1 cellular context compared by ENCODE assay signal in the genomic region with DNA sequence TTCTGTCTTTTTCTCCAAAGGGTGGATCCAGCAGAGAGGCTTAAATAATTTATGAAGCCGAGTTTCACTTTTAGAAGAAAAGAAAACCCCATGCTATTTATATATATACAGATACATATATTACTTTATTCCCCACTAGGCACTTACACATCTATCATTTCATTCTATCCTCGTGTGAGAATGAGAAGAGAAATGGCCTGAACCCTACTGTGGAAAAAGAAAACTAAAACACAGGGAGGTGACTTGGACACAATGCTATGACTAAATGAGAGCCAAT.
TF ChIP-seq lines count a peak whose summit lies in the region.

No MANE protein-coding gene starts in this region.

TF ChIP-seq in IMR-90, 13 proteins besides CTCF, POLR2A, EP300 and RAD21:
- TF ChIP-seq MAZ (IDR thresholded peaks at IDR 0.05; ENCODE audit: borderline replicate concordance, low read depth, low read length), result no peak
- TF ChIP-seq CEBPB (IDR thresholded peaks at IDR 0.05; ENCODE audit: low read depth, low read length), result no peak
- TF ChIP-seq RCOR1 (IDR thresholded peaks at IDR 0.05; ENCODE audit: insufficient replicate concordance, low read length), result no peak
- no peak for TF ChIP-seq SMC3 (IDR thresholded peaks at IDR 0.05; ENCODE audit: low read depth, low read length)
- no peak for TF ChIP-seq MXI1 (IDR thresholded peaks at IDR 0.05; ENCODE audit: borderline replicate concordance, low read depth, low read length)
- no peak for TF ChIP-seq CHD1 (IDR thresholded peaks at IDR 0.05; ENCODE audit: low read depth, low read length)
- TF ChIP-seq BHLHE40 (IDR thresholded peaks at IDR 0.05; ENCODE audit: low read depth, low read length), result no peak
- no peak for TF ChIP-seq FOS (IDR thresholded peaks at IDR 0.05; ENCODE audit: low read depth, low read length)
- no peak for TF ChIP-seq MAFK (IDR thresholded peaks at IDR 0.05; ENCODE audit: low read depth, low read length)
